1 cellular context compared by ENCODE assay signal in the genomic region with DNA sequence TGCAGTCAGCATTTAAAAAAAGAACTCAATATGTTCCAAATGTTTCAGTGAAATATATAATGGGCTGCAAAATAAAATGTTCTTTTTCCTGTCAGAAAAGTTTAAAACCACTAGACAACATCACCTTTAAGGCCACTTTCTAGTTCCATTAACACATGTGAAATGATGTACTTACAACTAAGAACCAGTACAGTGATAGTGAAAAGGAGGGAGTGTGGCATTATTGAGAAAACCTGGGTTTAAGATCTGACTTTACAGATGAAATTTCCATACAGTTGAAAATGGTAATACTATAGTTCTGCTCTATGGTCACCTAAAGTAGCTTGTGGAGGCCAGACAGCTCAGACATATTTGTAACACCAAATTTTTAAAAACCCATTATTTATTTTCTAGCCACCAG.
TF ChIP-seq lines count a peak whose summit lies in the region.

No MANE protein-coding gene starts in this region.

TF ChIP-seq in GM12891, 5 proteins besides CTCF, POLR2A, EP300 and RAD21:
- no peak for TF ChIP-seq POLR2AphosphoS5 (IDR thresholded peaks at IDR 0.05; ENCODE audit: low read depth, low read length)
- TF ChIP-seq SPI1 (IDR thresholded peaks at IDR 0.05; ENCODE audit: low read depth, low read length): no peak
- TF ChIP-seq POU2F2 (IDR thresholded peaks at IDR 0.05; ENCODE audit: low read depth, low read length): no peak
- TF ChIP-seq TAF1 (IDR thresholded peaks at IDR 0.05; ENCODE audit: low read depth, low read length): no peak
- TF ChIP-seq PAX5 (IDR thresholded peaks at IDR 0.05; ENCODE audit: insufficient read depth, low read length, severe bottlenecking): no peak
TF ChIP-seq in GM12891: peak in this region for 0.
